In the genomic region with DNA sequence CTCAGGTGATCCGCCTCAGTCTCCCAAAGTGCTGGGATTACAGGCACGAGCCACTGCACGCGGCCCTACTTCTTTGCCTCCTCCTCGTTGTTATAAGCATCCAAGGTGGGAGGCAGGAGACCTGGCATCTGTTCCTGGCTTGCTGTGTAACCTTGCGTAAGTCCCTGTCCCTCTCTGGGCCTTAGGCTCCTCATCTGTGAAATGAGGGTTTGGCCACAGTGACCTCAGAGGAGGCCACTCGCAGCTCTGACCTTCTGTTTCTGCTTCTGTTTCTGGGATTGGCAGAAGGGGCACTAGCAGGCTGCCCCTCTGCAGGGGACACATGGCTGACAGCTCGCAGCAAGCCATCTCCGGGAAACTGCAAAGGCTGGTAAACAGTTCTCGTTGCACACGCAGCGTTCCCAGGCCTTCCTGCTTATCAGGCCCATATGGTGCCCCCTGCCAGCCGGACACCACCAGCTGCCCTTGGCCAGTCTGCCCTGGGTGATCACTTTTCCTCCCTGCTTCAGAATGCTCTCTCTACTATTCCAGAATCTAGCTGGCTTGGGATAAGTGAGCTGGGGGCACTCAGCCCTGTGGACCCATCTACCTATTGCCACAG, we compare ENCODE assay signal across 1 cellular context.
TF ChIP-seq lines count a peak whose summit lies in the region.

No MANE protein-coding gene starts in this region.

TF ChIP-seq in HepG2, 621 proteins besides CTCF, POLR2A, EP300 and RAD21 (continued from another document):
- TF ChIP-seq, protein P1, sequence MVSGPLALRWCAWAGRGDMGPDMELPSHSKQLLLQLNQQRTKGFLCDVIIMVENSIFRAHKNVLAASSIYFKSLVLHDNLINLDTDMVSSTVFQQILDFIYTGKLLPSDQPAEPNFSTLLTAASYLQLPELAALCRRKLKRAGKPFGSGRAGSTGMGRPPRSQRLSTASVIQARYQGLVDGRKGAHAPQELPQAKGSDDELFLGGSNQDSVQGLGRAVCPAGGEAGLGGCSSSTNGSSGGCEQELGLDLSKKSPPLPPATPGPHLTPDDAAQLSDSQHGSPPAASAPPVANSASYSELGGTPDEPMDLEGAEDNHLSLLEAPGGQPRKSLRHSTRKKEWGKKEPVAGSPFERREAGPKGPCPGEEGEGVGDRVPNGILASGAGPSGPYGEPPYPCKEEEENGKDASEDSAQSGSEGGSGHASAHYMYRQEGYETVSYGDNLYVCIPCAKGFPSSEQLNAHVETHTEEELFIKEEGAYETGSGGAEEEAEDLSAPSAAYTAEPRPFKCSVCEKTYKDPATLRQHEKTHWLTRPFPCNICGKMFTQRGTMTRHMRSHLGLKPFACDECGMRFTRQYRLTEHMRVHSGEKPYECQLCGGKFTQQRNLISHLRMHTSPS (CRISPR knock-in tag; IDR thresholded peaks at IDR 0.05; ENCODE audit: low read depth): 0 out of 2 replicates have a peak, but pooled peaks have one; percentile 31
- no peak for TF ChIP-seq ZNF17 (CRISPR knock-in tag; IDR thresholded peaks at IDR 0.05)
- 0 out of 2 replicates have a peak, but pooled peaks have one; percentile 38 for TF ChIP-seq ZMYM3 (CRISPR knock-in tag; IDR thresholded peaks at IDR 0.05)
- TF ChIP-seq ZBTB7A (CRISPR knock-in tag; IDR thresholded peaks at IDR 0.05): no peak
- no peak for TF ChIP-seq NCOA1 (CRISPR knock-in tag; IDR thresholded peaks at IDR 0.05)
- TF ChIP-seq ZEB1 (IDR thresholded peaks at IDR 0.05; ENCODE audit: insufficient replicate concordance, low read depth): no peak
- TF ChIP-seq ZNF850 (CRISPR knock-in tag; conservative IDR thresholded peaks at IDR 0.05): no peak
- no peak for TF ChIP-seq ZNF570 (CRISPR knock-in tag; IDR thresholded peaks at IDR 0.05; ENCODE audit: borderline replicate concordance)
- 0 out of 2 replicates have a peak, but pooled peaks have one; percentile 12 for TF ChIP-seq ZFX (CRISPR knock-in tag; IDR thresholded peaks at IDR 0.05; ENCODE audit: low read depth)
- no peak for TF ChIP-seq POLR2AphosphoS2 (IDR thresholded peaks at IDR 0.05; ENCODE audit: low read depth, low read length)
- TF ChIP-seq, protein P2, sequence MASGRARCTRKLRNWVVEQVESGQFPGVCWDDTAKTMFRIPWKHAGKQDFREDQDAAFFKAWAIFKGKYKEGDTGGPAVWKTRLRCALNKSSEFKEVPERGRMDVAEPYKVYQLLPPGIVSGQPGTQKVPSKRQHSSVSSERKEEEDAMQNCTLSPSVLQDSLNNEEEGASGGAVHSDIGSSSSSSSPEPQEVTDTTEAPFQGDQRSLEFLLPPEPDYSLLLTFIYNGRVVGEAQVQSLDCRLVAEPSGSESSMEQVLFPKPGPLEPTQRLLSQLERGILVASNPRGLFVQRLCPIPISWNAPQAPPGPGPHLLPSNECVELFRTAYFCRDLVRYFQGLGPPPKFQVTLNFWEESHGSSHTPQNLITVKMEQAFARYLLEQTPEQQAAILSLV (CRISPR knock-in tag; IDR thresholded peaks at IDR 0.05; ENCODE audit: borderline replicate concordance): 0 out of 2 replicates have a peak, but pooled peaks have one; percentile 33
- TF ChIP-seq HNRNPL (IDR thresholded peaks at IDR 0.05; ENCODE audit: low read depth, low read length): 0 out of 2 replicates have a peak, but pooled peaks have one; percentile 23
- TF ChIP-seq, protein P3, sequence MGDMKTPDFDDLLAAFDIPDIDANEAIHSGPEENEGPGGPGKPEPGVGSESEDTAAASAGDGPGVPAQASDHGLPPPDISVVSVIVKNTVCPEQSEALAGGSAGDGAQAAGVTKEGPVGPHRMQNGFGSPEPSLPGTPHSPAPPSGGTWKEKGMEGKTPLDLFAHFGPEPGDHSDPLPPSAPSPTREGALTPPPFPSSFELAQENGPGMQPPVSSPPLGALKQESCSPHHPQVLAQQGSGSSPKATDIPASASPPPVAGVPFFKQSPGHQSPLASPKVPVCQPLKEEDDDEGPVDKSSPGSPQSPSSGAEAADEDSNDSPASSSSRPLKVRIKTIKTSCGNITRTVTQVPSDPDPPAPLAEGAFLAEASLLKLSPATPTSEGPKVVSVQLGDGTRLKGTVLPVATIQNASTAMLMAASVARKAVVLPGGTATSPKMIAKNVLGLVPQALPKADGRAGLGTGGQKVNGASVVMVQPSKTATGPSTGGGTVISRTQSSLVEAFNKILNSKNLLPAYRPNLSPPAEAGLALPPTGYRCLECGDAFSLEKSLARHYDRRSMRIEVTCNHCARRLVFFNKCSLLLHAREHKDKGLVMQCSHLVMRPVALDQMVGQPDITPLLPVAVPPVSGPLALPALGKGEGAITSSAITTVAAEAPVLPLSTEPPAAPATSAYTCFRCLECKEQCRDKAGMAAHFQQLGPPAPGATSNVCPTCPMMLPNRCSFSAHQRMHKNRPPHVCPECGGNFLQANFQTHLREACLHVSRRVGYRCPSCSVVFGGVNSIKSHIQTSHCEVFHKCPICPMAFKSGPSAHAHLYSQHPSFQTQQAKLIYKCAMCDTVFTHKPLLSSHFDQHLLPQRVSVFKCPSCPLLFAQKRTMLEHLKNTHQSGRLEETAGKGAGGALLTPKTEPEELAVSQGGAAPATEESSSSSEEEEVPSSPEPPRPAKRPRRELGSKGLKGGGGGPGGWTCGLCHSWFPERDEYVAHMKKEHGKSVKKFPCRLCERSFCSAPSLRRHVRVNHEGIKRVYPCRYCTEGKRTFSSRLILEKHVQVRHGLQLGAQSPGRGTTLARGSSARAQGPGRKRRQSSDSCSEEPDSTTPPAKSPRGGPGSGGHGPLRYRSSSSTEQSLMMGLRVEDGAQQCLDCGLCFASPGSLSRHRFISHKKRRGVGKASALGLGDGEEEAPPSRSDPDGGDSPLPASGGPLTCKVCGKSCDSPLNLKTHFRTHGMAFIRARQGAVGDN (CRISPR knock-in tag; IDR thresholded peaks at IDR 0.05): peak; percentile 33; the same call in 1 of the 2 replicates
- no peak for TF ChIP-seq HNRNPK (IDR thresholded peaks at IDR 0.05; ENCODE audit: low read depth, low read length, poor library complexity, severe bottlenecking)
- TF ChIP-seq YY1 (IDR thresholded peaks at IDR 0.05; ENCODE audit: insufficient read depth, insufficient replicate concordance, low read depth, low read length): no peak
- peak; percentile 97 for TF ChIP-seq ZNF768 (CRISPR knock-in tag; IDR thresholded peaks at IDR 0.05)
